8 cellular contexts compared by ENCODE assay signal in genomic region chr1:65075123-65075976, GRCh38.
DNase-seq lines count a peak whose midpoint lies in the region; ATAC-seq and TF ChIP-seq lines count a peak whose summit lies in the region.

No MANE protein-coding gene starts in this region.

- in situ Hi-C loops in astrocyte of the spinal cord (cut with HindIII; ENCODE audit: low sequenced_read_pairs) = no loop called here

- TF ChIP-seq CTCF in GM10266 (IDR thresholded peaks at IDR 0.05; ENCODE audit: control insufficient read depth, insufficient read depth, low read depth, missing control alignments) (peak; percentile 85), astrocyte of the spinal cord (IDR thresholded peaks at IDR 0.05; ENCODE audit: low read depth, low read length) (peak; percentile 80)

- DNase-seq in GM10266 (ENCODE audit: extremely low spot score) (peak; percentile 71), NCI-H146 treated with DMSO at 0.1 percent for 48 hours (lab: John Stamatoyannopoulos, UW; ENCODE audit: unreplicated experiment) (peak; percentile 58), T-helper 9 cell (peak; percentile 34), astrocyte of the spinal cord (ENCODE audit: low read depth, low spot score) (peak; percentile 62), iPS DF 6.9 (ENCODE audit: low read depth, low spot score) (peak; percentile 73)
- DNase-seq in stimulated activated CD4-positive, alpha-beta T cell treated with anti-CD3 and anti-CD28 coated beads, Interleukin-2, amount 100 ng/mL, for 4 hours (ENCODE audit: low read depth) = peak; percentile 49

- H3K4me1 ChIP-seq in iPS DF 6.9 (ENCODE audit: control insufficient read depth, insufficient read depth, low read length) = no peaks in the 10 kb centered on the region

- no peaks in the 10 kb centered on the region for H3K36me3 ChIP-seq in iPS DF 6.9 (ENCODE audit: control insufficient read depth, insufficient read depth, low read length)

- no CpG with 5 or more reads among the region's 6 CpGs for WGBS in iPS DF 6.9 (ENCODE audit: insufficient coverage, insufficient read length)

- H3K27ac ChIP-seq in iPS DF 6.9 (ENCODE audit: low read length) = no peak overlapping the region

- no peak overlapping the region for H3K4me3 ChIP-seq in astrocyte of the spinal cord (ENCODE audit: low read depth, low read length)
- H3K4me3 ChIP-seq in iPS DF 6.9 (ENCODE audit: low read length) = no peak overlapping the region

- ATAC-seq in HG02610 (IDR thresholded peaks at IDR 0.05; ENCODE audit: unreplicated experiment) (peak; percentile 86), HG02571 (IDR thresholded peaks at IDR 0.05; ENCODE audit: unreplicated experiment) (no peak)

- H3K27me3 ChIP-seq in iPS DF 6.9 (ENCODE audit: control insufficient read depth, insufficient read depth, low read length) = no peaks in the 10 kb centered on the region

- no peaks in the 10 kb centered on the region for H3K9me3 ChIP-seq in iPS DF 6.9 (ENCODE audit: control insufficient read depth, insufficient read depth, low read length)
